ENCODE assay signal across 11 cellular contexts in the genomic region with DNA sequence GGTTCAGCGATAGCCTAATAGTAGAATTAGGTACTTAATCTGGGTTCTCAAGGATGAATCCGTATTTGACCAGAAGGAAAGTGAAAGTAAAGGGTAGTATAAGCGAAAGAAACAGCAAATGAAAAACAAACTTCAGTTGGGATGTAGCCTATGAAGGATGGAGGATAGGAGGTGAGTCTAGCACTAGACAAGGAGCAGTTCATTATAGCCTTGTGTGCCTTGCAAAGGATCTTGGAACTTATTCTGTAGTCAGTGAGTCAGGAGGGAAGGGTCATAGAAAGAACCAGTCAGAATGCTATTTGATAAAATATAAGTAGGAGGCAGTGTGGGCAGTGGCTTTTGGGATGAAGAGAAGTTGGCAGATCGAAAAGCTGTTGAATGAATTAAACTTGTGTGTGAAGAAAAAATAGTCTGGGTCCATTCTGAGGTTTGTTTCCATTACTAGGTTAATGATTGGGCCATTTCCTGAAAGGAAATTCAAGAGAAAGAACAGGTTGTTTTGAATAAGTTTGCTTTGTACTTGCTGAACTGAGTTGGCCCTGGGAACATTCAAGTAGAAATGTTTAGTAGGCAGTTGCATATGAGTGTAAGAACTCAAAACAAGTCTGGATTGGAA. TPM values are rescaled to one million over a fixed set of nuclear protein-coding genes. Genes with fewer than 3 reads are reported as not detected.
DNase-seq lines count a peak whose midpoint lies in the region; ATAC-seq and TF ChIP-seq lines count a peak whose summit lies in the region.
"Had no signal": no experiment of that assay in that cellular context is flagged by ENCODE, and none has a peak within 500 bp of the region (broad histone marks: within the 10 kb centered on the region; RNA-seq: fewer than 3 reads in every experiment).

No MANE protein-coding gene starts in this region.

- H3K27me3 Mint-ChIP-seq in activated CD4-positive, alpha-beta memory T cell treated with anti-CD3 and anti-CD28 coated beads for 36 hours = no peaks in the 10 kb centered on the region

- H3K4me1 ChIP-seq in left ventricle myocardium inferior = peaks cover 46% of the 10 kb centered on the region
- H3K4me1 ChIP-seq in thoracic aorta (ENCODE audit: control insufficient read depth in 1 of 2, low read depth in 2 of 2) = peaks cover 27 to 42% of the 10 kb centered on the region in 2 donors

- DNase-seq in left ventricle myocardium inferior (no peak), Right ventricle myocardium superior (no peak), left ventricle myocardium superior (no peak), thoracic aorta (ENCODE audit: low spot score) (no peak), anterior cingulate cortex (lab: John Stamatoyannopoulos, UW) (no peak)
- peak; percentile 44 for DNase-seq in activated CD4-positive, alpha-beta memory T cell treated with anti-CD3 and anti-CD28 coated beads for 36 hours
- DNase-seq: activated gamma-delta T cell treated with Interleukin-2 at 50 U/mL for 16 hours; effector CD8-positive, alpha-beta T cell; NCI-H1436 had no signal

- H3K4me3 ChIP-seq in left ventricle myocardium inferior (peak overlapping the region; percentile 16), thoracic aorta (peak overlapping the region; percentile 35)

- POLR2A ChIA-PET in activated CD4-positive, alpha-beta memory T cell treated with anti-CD3 and anti-CD28 coated beads for 36 hours (lab: Charles Lee) = interaction anchor here (0.6 to 1.0 kb wide), 2 partner anchors 10 to 45 kb away, joined by 3 read pairs; no protein-coding TSS in a partner anchor

- intact Hi-C loops in left ventricle myocardium inferior (cut with micrococcal nuclease) = no loop called here
- intact Hi-C loops in Right ventricle myocardium superior (cut with DNase I) = no loop called here
- intact Hi-C loops in activated CD4-positive, alpha-beta memory T cell treated with anti-CD3 and anti-CD28 coated beads for 36 hours (cut with micrococcal nuclease) = loop anchor here (1.0 to 5.0 kb wide), 3 partner anchors 12 to 102 kb away; no protein-coding TSS in a partner anchor
- intact Hi-C loops in left ventricle myocardium superior (cut with micrococcal nuclease) = no loop called here

- H3K4me1 Mint-ChIP-seq in activated CD4-positive, alpha-beta memory T cell treated with anti-CD3 and anti-CD28 coated beads for 36 hours (ENCODE audit: low read depth) = peaks cover 65% of the 10 kb centered on the region

- peak overlapping the region; percentile 21 for H3K27ac ChIP-seq in left ventricle myocardium inferior (replicated peaks)
- H3K27ac ChIP-seq in thoracic aorta = peak overlapping the region in 1 of 2 donors; percentile 37

- H3K36me3 ChIP-seq in left ventricle myocardium inferior = peaks cover 26% of the 10 kb centered on the region
- peaks cover 4% of the 10 kb centered on the region for H3K36me3 ChIP-seq in thoracic aorta

- peak overlapping the region; percentile 65 for H3K4me3 Mint-ChIP-seq in activated CD4-positive, alpha-beta memory T cell treated with anti-CD3 and anti-CD28 coated beads for 36 hours

- H3K27me3 ChIP-seq in left ventricle myocardium inferior (ENCODE audit: low read depth) (no peaks in the 10 kb centered on the region), thoracic aorta (replicated peaks; ENCODE audit: insufficient read depth) (no peaks in the 10 kb centered on the region)

- peaks cover 48% of the 10 kb centered on the region for H3K36me3 Mint-ChIP-seq in activated CD4-positive, alpha-beta memory T cell treated with anti-CD3 and anti-CD28 coated beads for 36 hours

- no peaks in the 10 kb centered on the region for H3K9me3 Mint-ChIP-seq in activated CD4-positive, alpha-beta memory T cell treated with anti-CD3 and anti-CD28 coated beads for 36 hours

- CTCF ChIA-PET in activated CD4-positive, alpha-beta memory T cell treated with anti-CD3 and anti-CD28 coated beads for 36 hours (lab: Charles Lee) = interaction anchor here (3.8 kb wide), 1 partner anchor 111 kb away, joined by 11 read pairs; no protein-coding TSS in a partner anchor

- H3K9me3 ChIP-seq in left ventricle myocardium inferior (replicated peaks) (no peaks in the 10 kb centered on the region), thoracic aorta (no peaks in the 10 kb centered on the region)

- ATAC-seq in Right ventricle myocardium superior (ENCODE audit: poor library complexity) (no peak), left ventricle myocardium superior (peak; percentile 26), thoracic aorta (ENCODE audit: insufficient number of reproducible peaks, low FRiP score, low read depth) (no peak), HG03045 (IDR thresholded peaks at IDR 0.05; ENCODE audit: unreplicated experiment) (no peak), HG03565 (IDR thresholded peaks at IDR 0.05; ENCODE audit: unreplicated experiment) (no peak)

- peak overlapping the region; percentile 73 for H3K27ac Mint-ChIP-seq in activated CD4-positive, alpha-beta memory T cell treated with anti-CD3 and anti-CD28 coated beads for 36 hours

- TF ChIP-seq CTCF in left ventricle myocardium inferior (IDR thresholded peaks at IDR 0.05; ENCODE audit: borderline replicate concordance) (no peak), thoracic aorta (IDR thresholded peaks at IDR 0.05) (no peak)

RNA-seq across cellular contexts. Expression of a gene that starts 48.5 kb away (rescaled TPM):
- total RNA-seq in left ventricle myocardium inferior (49.3 TPM), Right ventricle myocardium superior (39.9 TPM), left ventricle myocardium superior (46.1 TPM), thoracic aorta (10 to 100 TPM; 35.6 to 70.3 TPM)
- total RNA-seq in activated CD4-positive, alpha-beta memory T cell treated with anti-CD3 and anti-CD28 coated beads for 36 hours = 10 to 100 TPM; 77.8 to 83.9 TPM
